In the genomic region with DNA sequence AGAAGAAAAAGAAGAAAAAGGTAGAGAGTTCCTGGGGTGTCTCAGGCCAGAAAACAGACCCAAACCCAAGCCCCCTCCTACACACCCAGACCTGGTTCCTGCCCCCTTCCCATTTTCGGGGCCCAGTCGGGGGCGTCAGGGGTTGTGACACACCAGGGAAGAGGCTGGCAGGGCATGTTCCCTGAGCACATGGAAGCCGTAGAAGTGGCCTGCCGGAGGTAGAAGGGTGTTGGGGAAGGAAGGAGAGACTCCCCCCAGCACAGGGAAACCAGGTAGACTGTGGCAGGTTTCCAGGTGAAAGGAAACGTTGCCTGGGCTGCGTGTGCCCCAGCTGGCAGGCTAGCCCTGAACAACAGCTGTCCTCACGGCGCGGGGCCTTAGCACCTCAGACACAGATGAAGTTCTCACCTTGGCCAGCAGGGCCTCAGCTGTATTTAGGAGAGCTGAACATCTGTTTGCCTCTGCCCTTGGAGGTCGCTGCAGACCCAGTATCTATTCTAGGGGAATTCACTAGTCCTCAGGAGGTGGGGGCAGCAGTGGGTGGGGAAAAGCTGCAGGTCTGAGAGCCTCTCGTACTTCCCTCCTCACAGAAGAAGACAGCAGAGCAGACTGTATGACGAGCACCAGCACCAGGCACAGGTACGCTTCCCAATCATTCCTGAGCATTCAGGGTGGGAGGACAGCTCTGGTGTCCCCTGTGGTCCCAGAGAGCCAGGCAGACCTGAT, we compare ENCODE assay signal across 8 cellular contexts. TPM values are rescaled to one million over a fixed set of nuclear protein-coding genes. Genes with fewer than 3 reads are reported as not detected.
A peak's percentile ranks its signal among the peaks of the same experiment; 100 is the strongest.
DNase-seq lines count a peak whose midpoint lies in the region; TF ChIP-seq lines count a peak whose summit lies in the region.

No MANE protein-coding gene starts in this region.

- H3K27me3 ChIP-seq in suprapubic skin = no peaks in the 10 kb centered on the region

- DNase-seq in NOMO-1 (lab: John Stamatoyannopoulos, UW; ENCODE audit: unreplicated experiment in 2 of 2) = peak; percentile 9 to 12
- DNase-seq in NOMO-1 treated with dmso at 0.1 percent for 144 hours (lab: John Stamatoyannopoulos, UW; ENCODE audit: unreplicated experiment) = no peak
- no peak for DNase-seq in HFFc6
- peak; percentile 56 for DNase-seq in RPMI8226
- DNase-seq in islet precursor cell = peak; percentile 72
- DNase-seq in suprapubic skin (ENCODE audit: low spot score in 2 of 2) = no peak
- DNase-seq in effector CD8-positive, alpha-beta T cell (lab: John Stamatoyannopoulos, UW) = no peak
- no peak for DNase-seq in AML-193 (lab: John Stamatoyannopoulos, UW)

- H3K4me1 Mint-ChIP-seq in HFFc6 (ENCODE audit: low read depth) = peaks cover 44% of the 10 kb centered on the region

- no peak overlapping the region for H3K4me3 Mint-ChIP-seq in HFFc6

- H3K27ac Mint-ChIP-seq in HFFc6 = no peak overlapping the region

- 84% methylated on average over 5 of the region's 14 CpGs for WGBS in suprapubic skin

- peaks cover 32% of the 10 kb centered on the region for H3K36me3 Mint-ChIP-seq in HFFc6 (ENCODE audit: low read depth)

- peaks cover 82% of the 10 kb centered on the region for H3K36me3 ChIP-seq in suprapubic skin

- TF ChIP-seq POLR2A in suprapubic skin (IDR thresholded peaks at IDR 0.05) = no peak

- no peak overlapping the region for H3K4me3 ChIP-seq in suprapubic skin

- no peaks in the 10 kb centered on the region for H3K9me3 ChIP-seq in suprapubic skin

- TF ChIP-seq CTCF in HFFc6 (IDR thresholded peaks at IDR 0.05) (peak; percentile 69), suprapubic skin (IDR thresholded peaks at IDR 0.05) (peak in 1 of 2 donors; percentile 16)

- H3K9me3 Mint-ChIP-seq in HFFc6 = no peaks in the 10 kb centered on the region

- no peaks in the 10 kb centered on the region for H3K4me1 ChIP-seq in suprapubic skin

- no peak for TF ChIP-seq EP300 in suprapubic skin (IDR thresholded peaks at IDR 0.05)

- peaks cover 3% of the 10 kb centered on the region; the same call in 1 of the 2 replicates for H3K27me3 Mint-ChIP-seq in HFFc6 (ENCODE audit: insufficient read depth)

- no peak overlapping the region for H3K27ac ChIP-seq in suprapubic skin

RNA-seq across cellular contexts. Expression of a gene that starts 14.1 kb away (rescaled TPM):
- under 1 TPM in 1 of 6 experiments, not detected in 5; 0.37 TPM for total RNA-seq in HFFc6 (2021; fragmentation: NEBNext Ultra II Directional; extraction: Animal tissue kit (Norgen Biotek cat#: 25700))
- total RNA-seq in suprapubic skin = 1,000 to 10,000 TPM in 1 of 4 donors, 100 to 1,000 TPM in 3; 433 to 1,002 (median 776) TPM

RNA-seq across cellular contexts. Expression of a gene that starts 41.1 kb away (rescaled TPM):
- total RNA-seq in HFFc6 (2021; fragmentation: NEBNext Ultra II Directional; extraction: Animal tissue kit (Norgen Biotek cat#: 25700)) = 10 to 100 TPM; 30.8 to 44.6 (median 38.5) TPM
- total RNA-seq in suprapubic skin = 10 to 100 TPM; 32.1 to 54.2 (median 33.1) TPM

RNA-seq across cellular contexts. Expression of a gene that starts 50.9 kb away (rescaled TPM):
- total RNA-seq in HFFc6 (2021; fragmentation: NEBNext Ultra II Directional; extraction: Animal tissue kit (Norgen Biotek cat#: 25700)) = 1,000 to 10,000 TPM; 1,658 to 2,163 (median 1,911) TPM
- total RNA-seq in suprapubic skin = 1,000 to 10,000 TPM; 1,684 to 3,537 (median 3,314) TPM

Comparison
In these comparisons a context has a peak if more than half of its experiments do, and no peak if none do; other contexts are left out.
1. DNase-seq: peak in NOMO-1 (2 of 2), RPMI8226 (single experiment) and islet precursor cell (single experiment); none in NOMO-1 treated with dmso at 0.1 percent for 144 hours (single experiment), HFFc6 (single experiment), suprapubic skin (0 of 2), effector CD8-positive, alpha-beta T cell (single experiment) and AML-193 (0 of 2).
2. RNA of a gene that starts 14.1 kb away (total RNA-seq): 433 to 1,002 TPM in suprapubic skin; 0.37 TPM in HFFc6; every median in the first group is over 100 times any median in the second.